Comparison of ENCODE assay signal across 9 cellular contexts in the genomic region with DNA sequence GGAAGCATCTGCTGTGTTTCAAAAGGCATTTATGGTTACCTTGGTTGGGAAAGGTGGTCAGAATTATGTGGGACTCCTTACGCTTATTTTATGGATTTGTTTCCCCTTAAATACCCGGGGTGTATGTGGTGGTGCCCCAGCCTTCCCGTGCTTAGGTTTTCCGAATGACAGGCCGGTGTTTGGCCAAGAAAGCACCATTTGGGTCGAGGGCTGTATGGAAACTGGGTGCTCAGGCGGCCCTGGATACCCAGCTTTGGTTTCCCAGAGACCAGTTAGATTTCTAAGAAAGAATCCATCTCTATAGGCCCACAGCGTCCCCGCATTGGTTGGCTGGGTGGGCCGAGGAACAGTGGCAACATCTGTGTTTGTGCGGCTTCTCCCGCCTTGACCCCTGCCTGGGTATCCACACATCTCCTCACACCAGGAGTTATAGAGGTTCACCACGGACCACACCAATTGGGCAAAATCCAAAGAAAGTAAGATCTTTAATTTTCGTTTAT. TPM values are rescaled to one million over a fixed set of nuclear protein-coding genes. Genes with fewer than 3 reads are reported as not detected.
DNase-seq lines count a peak whose midpoint lies in the region; ATAC-seq and TF ChIP-seq lines count a peak whose summit lies in the region.
"Had no signal": no experiment of that assay in that cellular context is flagged by ENCODE, and none has a peak within 500 bp of the region (broad histone marks: within the 10 kb centered on the region; RNA-seq: fewer than 3 reads in every experiment).

No MANE protein-coding gene starts in this region.

- ATAC-seq in activated B cell treated with CpG ODN at 0.5 μM for 24 hours (ENCODE audit: low read depth), result no peak
- no peak for ATAC-seq in GM18519 (IDR thresholded peaks at IDR 0.05; ENCODE audit: low FRiP score, unreplicated experiment)

- CTCF ChIA-PET in activated B cell treated with CpG ODN at 0.5 μM for 24 hours (lab: Charles Lee), result no interaction called here

- DNase-seq in H7 (peak; percentile 11), activated B cell treated with CpG ODN at 0.5 μM for 24 hours (no peak), iPS DF 6.9 (ENCODE audit: low read depth, low spot score) (no peak), skeletal muscle cell (ENCODE audit: low read depth) (no peak), HUDEP-2 (lab: John Stamatoyannopoulos, UW; ENCODE audit: unreplicated experiment in 76 of 76) (no peak), NCI-H2171 treated with DMSO at 0.1 percent for 48 hours (lab: John Stamatoyannopoulos, UW) (no peak)
- no peak for DNase-seq in activated CD4-positive, alpha-beta T cell treated with anti-CD3 and anti-CD28 coated beads for 1 hour

- peaks cover 40% of the 10 kb centered on the region for H3K27me3 Mint-ChIP-seq in activated B cell treated with CpG ODN at 0.5 μM for 24 hours

- no CpG with 5 or more reads among the region's 14 CpGs for whole genome bisulfite sequencing in iPS DF 6.9 (ENCODE audit: insufficient coverage, insufficient read length)

- no peak overlapping the region for H3K27ac ChIP-seq in iPS DF 6.9 (ENCODE audit: low read length)

- H3K36me3 ChIP-seq in H7 (replicated peaks; ENCODE audit: control insufficient read depth, insufficient read depth, low read length) (no peaks in the 10 kb centered on the region), iPS DF 6.9 (ENCODE audit: control insufficient read depth, insufficient read depth, low read length) (no peaks in the 10 kb centered on the region)

- no peaks in the 10 kb centered on the region for H3K9me3 ChIP-seq in iPS DF 6.9 (ENCODE audit: control insufficient read depth, insufficient read depth, low read length)

- H3K4me1 ChIP-seq in iPS DF 6.9 (ENCODE audit: control insufficient read depth, insufficient read depth, low read length), result no peaks in the 10 kb centered on the region

- peak overlapping the region; percentile 64; the same call in 1 of the 2 replicates for H3K4me3 ChIP-seq in H7 (ENCODE audit: insufficient read depth, low read depth, low read length)
- H3K4me3 ChIP-seq in iPS DF 6.9 (ENCODE audit: low read length), result peak overlapping the region; percentile 54; the same call in 1 of the 2 replicates
- H3K4me3 ChIP-seq in skeletal muscle cell (ENCODE audit: low read depth, low read length), result peak overlapping the region; percentile 86

- no peaks in the 10 kb centered on the region for H3K36me3 Mint-ChIP-seq in activated B cell treated with CpG ODN at 0.5 μM for 24 hours (ENCODE audit: low read depth)

- TF ChIP-seq CTCF in activated B cell treated with CpG ODN at 0.5 μM for 24 hours (IDR thresholded peaks at IDR 0.05), result no peak

- H3K9me3 Mint-ChIP-seq in activated B cell treated with CpG ODN at 0.5 μM for 24 hours, result no peaks in the 10 kb centered on the region
- H3K9me3 Mint-ChIP-seq: activated T-helper 2 cell treated with anti-CD3 and anti-CD28 coated beads, Interferon-gamma antibody, Interleukin-2, Interleukin-4, amounts not matched to agents 10 μg/mL and 5 μg/mL and 100 μg/mL, durations not matched to agents 14 hours and 24 hours and 36 hours had no signal

- POLR2A ChIA-PET in activated B cell treated with CpG ODN at 0.5 μM for 24 hours (lab: Charles Lee), result no interaction called here

- peaks cover 27% of the 10 kb centered on the region for H3K27me3 ChIP-seq in H7 (ENCODE audit: control insufficient read depth, insufficient read depth, low read length)
- peaks cover 11% of the 10 kb centered on the region; the same call in 1 of the 2 replicates for H3K27me3 ChIP-seq in iPS DF 6.9 (ENCODE audit: control insufficient read depth, insufficient read depth, low read length)

- peak overlapping the region; percentile 35 for H3K4me3 Mint-ChIP-seq in activated B cell treated with CpG ODN at 0.5 μM for 24 hours

- no peak overlapping the region for H3K27ac Mint-ChIP-seq in activated B cell treated with CpG ODN at 0.5 μM for 24 hours
- H3K27ac Mint-ChIP-seq: activated T-helper 2 cell treated with anti-CD3 and anti-CD28 coated beads, Interferon-gamma antibody, Interleukin-2, Interleukin-4, amounts not matched to agents 10 μg/mL and 5 μg/mL and 100 μg/mL, durations not matched to agents 14 hours and 24 hours and 36 hours had no signal

- intact Hi-C loops in activated B cell treated with CpG ODN at 0.5 μM for 24 hours (cut with micrococcal nuclease), result no loop called here

- peaks cover 6% of the 10 kb centered on the region for H3K4me1 Mint-ChIP-seq in activated B cell treated with CpG ODN at 0.5 μM for 24 hours

RNA-seq across cellular contexts. Expression of a gene that starts 0.9 kb away (rescaled TPM):
- 0.41 and 0.42 TPM in 2 replicates for total RNA-seq in H7 (2014; rRNA removed; shearing (Covaris generic))
- not detected in 2 replicates for total RNA-seq in activated B cell treated with CpG ODN at 0.5 μM for 24 hours
